ENCODE assay signal across 12 cellular contexts in genomic region chr16:3642397-3643094, GRCh38. TPM values are rescaled to one million over a fixed set of nuclear protein-coding genes. Genes with fewer than 3 reads are reported as not detected.
DNase-seq lines count a peak whose midpoint lies in the region; ATAC-seq, FAIRE-seq and TF ChIP-seq lines count a peak whose summit lies in the region.
"Had no signal": no experiment of that assay in that cellular context is flagged by ENCODE, and none has a peak within 500 bp of the region (broad histone marks: within the 10 kb centered on the region; RNA-seq: fewer than 3 reads in every experiment).

No MANE protein-coding gene starts in this region.

- intact Hi-C loops in endothelial cell of umbilical vein (cut with micrococcal nuclease): no loop called here

- TF ChIP-seq CTCF in Peyer's patch (IDR thresholded peaks at IDR 0.05) (no peak), endothelial cell of umbilical vein (IDR thresholded peaks at IDR 0.05; ENCODE audit: extremely low read depth in 1 of 2, insufficient read depth in 1 of 2, low read depth in 1 of 2, low read length in 2 of 2) (no peak), osteoblast (IDR thresholded peaks at IDR 0.05; ENCODE audit: extremely low read depth, low read depth, low read length) (no peak)

- H4K20me1 ChIP-seq in endothelial cell of umbilical vein (replicated peaks; ENCODE audit: control insufficient read depth, extremely low read depth, insufficient read depth, low read length) (no peaks in the 10 kb centered on the region), osteoblast (ENCODE audit: insufficient read depth, low read length) (peaks cover 9% of the 10 kb centered on the region)

- H3K4me1 ChIP-seq in Peyer's patch (peaks cover 0 to 56% (median 1%) of the 10 kb centered on the region in 4 donors), endothelial cell of umbilical vein (ENCODE audit: control insufficient read depth, extremely low read depth, insufficient read depth, low read length) (peaks cover 11% of the 10 kb centered on the region), osteoblast (ENCODE audit: insufficient read depth, low read length) (no peaks in the 10 kb centered on the region)

- dilution Hi-C loops in endothelial cell of umbilical vein (cut with MboI; ENCODE audit: extremely low pct_ligation_motif_present, low sequenced_read_pairs): no loop called here

- H3K27me3 ChIP-seq in Peyer's patch: no peaks in the 10 kb centered on the region
- no peaks in the 10 kb centered on the region for H3K27me3 ChIP-seq in endothelial cell of umbilical vein (ENCODE audit: control insufficient read depth in 2 of 2, insufficient read depth in 2 of 2, low read length in 2 of 2)
- no peaks in the 10 kb centered on the region for H3K27me3 ChIP-seq in osteoblast (ENCODE audit: insufficient read depth, low read length)
- H3K27me3 ChIP-seq: right lobe of liver had no signal

- H3K36me3 ChIP-seq in Peyer's patch (peaks cover 0 to 8% (median 0%) of the 10 kb centered on the region in 3 donors), endothelial cell of umbilical vein (ENCODE audit: control insufficient read depth in 2 of 2, extremely low read depth in 1 of 2, insufficient read depth in 2 of 2, low read length in 2 of 2) (peaks cover 0 to 2% of the 10 kb centered on the region in 2 experiments), osteoblast (ENCODE audit: insufficient read depth, low read length) (no peaks in the 10 kb centered on the region)
- H3K36me3 ChIP-seq: right lobe of liver had no signal

- POLR2A ChIA-PET in endothelial cell of umbilical vein (lab: Charles Lee): no interaction called here
- POLR2A ChIA-PET in HEK293T (lab: Yijun Ruan, JAX): no interaction called here

- H3K9ac ChIP-seq in endothelial cell of umbilical vein (replicated peaks; ENCODE audit: extremely low read depth, insufficient read depth, low read length): no peak overlapping the region

- CTCF ChIA-PET in endothelial cell of umbilical vein (lab: Charles Lee): interaction anchor here (0.7 to 0.9 kb wide), 2 partner anchors 15 to 34 kb away, joined by 3 read pairs; no protein-coding TSS in a partner anchor
- CTCF ChIA-PET in HEK293T (lab: Yijun Ruan, JAX): no interaction called here

- H3K4me2 ChIP-seq in endothelial cell of umbilical vein (ENCODE audit: insufficient read depth, low read length) (no peak overlapping the region), osteoblast (ENCODE audit: insufficient read depth, low read length) (no peak overlapping the region)

- BruUV-seq in endothelial cell of umbilical vein (replicated peaks; lab: Mats Ljungman, UMichigan): no TSS peak

- peak in 1 of 2 donors; percentile 60 for TF ChIP-seq POLR2A in Peyer's patch (IDR thresholded peaks at IDR 0.05)
- TF ChIP-seq POLR2A in endothelial cell of umbilical vein (IDR thresholded peaks at IDR 0.05; ENCODE audit: low read depth, low read length): no peak

- H3K9me3 ChIP-seq in Peyer's patch (no peaks in the 10 kb centered on the region), endothelial cell of umbilical vein (replicated peaks; ENCODE audit: control insufficient read depth, insufficient read depth, low read length) (no peaks in the 10 kb centered on the region), osteoblast (ENCODE audit: low read depth, low read length) (no peaks in the 10 kb centered on the region)
- H3K9me3 ChIP-seq: right lobe of liver had no signal

- no peaks in the 10 kb centered on the region for H3K9me1 ChIP-seq in endothelial cell of umbilical vein (replicated peaks; ENCODE audit: control insufficient read depth, extremely low read depth, insufficient read depth, low read length)

- peak; percentile 46 for FAIRE-seq in endothelial cell of umbilical vein (lab: Jason Lieb, UNC)

- peak; percentile 23 for DNase-seq in EL
- peak in 2 of 3 donors; percentile 76 to 85 for DNase-seq in Peyer's patch
- peak; percentile 29 for DNase-seq in endothelial cell of umbilical vein (ENCODE audit: low read depth, low spot score)
- DNase-seq in osteoblast (ENCODE audit: insufficient read length, low spot score, missing footprints): peak; percentile 86
- no peak for DNase-seq in HEK293T (ENCODE audit: extremely low spot score)
- no peak for DNase-seq in activated CD4-positive, alpha-beta T cell treated with anti-CD3 and anti-CD28 coated beads for 4 hours
- no peak for DNase-seq in pons (ENCODE audit: low spot score)
- DNase-seq: activated CD4-positive, alpha-beta T cell treated with anti-CD3 and anti-CD28 coated beads for 36 hours; central memory CD4-positive, alpha-beta T cell; NCI-H69 had no signal

- H3K27ac ChIP-seq in Peyer's patch: peak overlapping the region in 3 of 4 donors; percentile 18 to 76 (median 71)
- no peak overlapping the region for H3K27ac ChIP-seq in endothelial cell of umbilical vein (ENCODE audit: insufficient read depth, low read depth, low read length)
- no peak overlapping the region for H3K27ac ChIP-seq in osteoblast (ENCODE audit: low read depth, low read length)
- H3K27ac ChIP-seq: right lobe of liver had no signal

- H3K4me3 ChIP-seq in Peyer's patch: peak overlapping the region in 2 of 4 donors; percentile 25 to 36
- H3K4me3 ChIP-seq in endothelial cell of umbilical vein (replicated peaks in 1 of 3; ENCODE audit: insufficient read depth in 1 of 3, low read depth in 1 of 3, low read length in 3 of 3): no peak overlapping the region
- no peak overlapping the region for H3K4me3 ChIP-seq in osteoblast (ENCODE audit: insufficient read depth, low read length)
- H3K4me3 ChIP-seq: right lobe of liver had no signal

- H3K79me2 ChIP-seq in endothelial cell of umbilical vein (ENCODE audit: control insufficient read depth, insufficient read depth, low read length) (no peaks in the 10 kb centered on the region), osteoblast (ENCODE audit: insufficient read depth, low read length) (peaks cover 9% of the 10 kb centered on the region)

- H2AFZ ChIP-seq in endothelial cell of umbilical vein (ENCODE audit: low read depth, low read length): no peak overlapping the region
- H2AFZ ChIP-seq in osteoblast (ENCODE audit: low read length): no peak overlapping the region

- ATAC-seq in GM21447 (IDR thresholded peaks at IDR 0.05; ENCODE audit: unreplicated experiment): no peak
- ATAC-seq: activated CD4-positive, alpha-beta T cell treated with anti-CD3 and anti-CD28 coated beads for 36 hours; right lobe of liver had no signal

TF ChIP-seq in endothelial cell of umbilical vein, 7 proteins besides CTCF, POLR2A, EP300 and RAD21:
- TF ChIP-seq GATA2 (IDR thresholded peaks at IDR 0.05; ENCODE audit: insufficient read depth, insufficient read length, low read depth, low read length): no peak
- TF ChIP-seq POLR2AphosphoS5 (IDR thresholded peaks at IDR 0.05; ENCODE audit: insufficient read depth, low read depth, low read length): no peak
- peak; percentile 8 for TF ChIP-seq FOS (IDR thresholded peaks at IDR 0.05; ENCODE audit: borderline replicate concordance, insufficient read depth, low read length)

TF ChIP-seq in HEK293T, 16 proteins besides CTCF, POLR2A, EP300 and RAD21:
- TF ChIP-seq ELF4 (IDR thresholded peaks at IDR 0.05): no peak
- no peak for TF ChIP-seq SUZ12 (IDR thresholded peaks at IDR 0.05)
- TF ChIP-seq NFRKB (IDR thresholded peaks at IDR 0.05): no peak
- no peak for TF ChIP-seq CTBP1 (IDR thresholded peaks at IDR 0.05; ENCODE audit: borderline replicate concordance)
- no peak for TF ChIP-seq FOXK2 (IDR thresholded peaks at IDR 0.05)
- no peak for TF ChIP-seq FOXA1 (IDR thresholded peaks at IDR 0.05)
- TF ChIP-seq L3MBTL2 (conservative IDR thresholded peaks at IDR 0.05): no peak
- no peak for TF ChIP-seq BHLHE40 (IDR thresholded peaks at IDR 0.05; ENCODE audit: borderline replicate concordance)
- no peak for TF ChIP-seq FOXM1 (IDR thresholded peaks at IDR 0.05; ENCODE audit: borderline replicate concordance)
- no peak for TF ChIP-seq TARDBP (IDR thresholded peaks at IDR 0.05)
- no peak for TF ChIP-seq HDGF (IDR thresholded peaks at IDR 0.05; ENCODE audit: borderline replicate concordance)
- TF ChIP-seq ZNF384 (IDR thresholded peaks at IDR 0.05): no peak
- TF ChIP-seq SP1 (IDR thresholded peaks at IDR 0.05): no peak
- no peak for TF ChIP-seq ARNT (IDR thresholded peaks at IDR 0.05)
- TF ChIP-seq PKNOX1 (IDR thresholded peaks at IDR 0.05): no peak
- TF ChIP-seq LEF1 (IDR thresholded peaks at IDR 0.05; ENCODE audit: borderline replicate concordance): no peak

RNA-seq across cellular contexts. Expression of gene DNASE1, which starts 11.9 kb away (rescaled TPM):
- 100 to 1,000 TPM in 3 of 4 donors, 10 to 100 TPM in 1; 80.9 to 773 (median 653) TPM for total RNA-seq in Peyer's patch
- total RNA-seq in endothelial cell of umbilical vein: 12.2 and 13.5 TPM in 2 replicates
- polyA plus RNA-seq in endothelial cell of umbilical vein: 11.1 and 16.2 TPM in 2 replicates
- 6.4 and 8.0 TPM in 2 replicates for polyA plus RNA-seq in endothelial cell of umbilical vein (2011; cell fraction: cytosol; rRNA removed)
- 38.4 and 49.4 TPM in 2 replicates for polyA plus RNA-seq in endothelial cell of umbilical vein (2011; cell fraction: nucleus; rRNA removed)
- 5.3 and 8.5 TPM in 2 replicates for polyA plus RNA-seq in endothelial cell of umbilical vein (2012)
- 32.7 and 38.0 TPM in 2 replicates for polyA minus RNA-seq in endothelial cell of umbilical vein
- polyA minus RNA-seq in endothelial cell of umbilical vein (2011; cell fraction: cytosol; rRNA and poly(A)+ RNA removed): 1.1 TPM
- 24.5 and 37.3 TPM in 2 replicates for polyA minus RNA-seq in endothelial cell of umbilical vein (2011; cell fraction: nucleus; rRNA and poly(A)+ RNA removed)
- 11.9 and 13.3 TPM in 2 replicates for total RNA-seq in osteoblast

RNA-seq across cellular contexts. Expression of gene SLX4, which starts 31.1 kb away (rescaled TPM):
- total RNA-seq in Peyer's patch (10 to 100 TPM in 3 of 4 donors, 1 to 10 TPM in 1; 6.5 to 13.4 (median 12.8) TPM), endothelial cell of umbilical vein (8.9 and 9.3 TPM in 2 replicates), osteoblast (4.0 and 4.7 TPM in 2 replicates)
- polyA plus RNA-seq in endothelial cell of umbilical vein: 2.8 and 2.9 TPM in 2 replicates
- polyA plus RNA-seq in endothelial cell of umbilical vein (2011; cell fraction: cytosol; rRNA removed): 1.6 and 2.0 TPM in 2 replicates
- polyA plus RNA-seq in endothelial cell of umbilical vein (2011; cell fraction: nucleus; rRNA removed): 10.2 and 10.9 TPM in 2 replicates
- polyA plus RNA-seq in endothelial cell of umbilical vein (2012): 3.6 and 4.5 TPM in 2 replicates
- polyA minus RNA-seq in endothelial cell of umbilical vein: 3.2 and 5.1 TPM in 2 replicates
- 2.2 TPM for polyA minus RNA-seq in endothelial cell of umbilical vein (2011; cell fraction: cytosol; rRNA and poly(A)+ RNA removed)
- 6.3 and 7.2 TPM in 2 replicates for polyA minus RNA-seq in endothelial cell of umbilical vein (2011; cell fraction: nucleus; rRNA and poly(A)+ RNA removed)

Comparison
In these comparisons a context has a peak if more than half of its experiments do, and no peak if none do; other contexts are left out.
1. DNase-seq: peak in EL (single experiment), Peyer's patch (2 of 3), endothelial cell of umbilical vein (single experiment) and osteoblast (single experiment); none in HEK293T (single experiment), activated CD4-positive, alpha-beta T cell treated with anti-CD3 and anti-CD28 coated beads for 4 hours (0 of 2) and pons (single experiment).
2. H3K27ac ChIP-seq: peak in Peyer's patch (3 of 4); none in endothelial cell of umbilical vein (single experiment) and osteoblast (single experiment).